In genomic region chr17:61998534-61998933, GRCh38 we compare ENCODE assay signal across 7 cellular contexts.
DNase-seq lines count a peak whose midpoint lies in the region; ATAC-seq and TF ChIP-seq lines count a peak whose summit lies in the region.
"Not testable (repeated sequence)": the region's sequence is repeated elsewhere in the genome, so short reads cannot be mapped to it uniquely, and the experiment has no call there.

No MANE protein-coding gene starts in this region.

- peaks cover 96% of the 10 kb centered on the region for H3K79me2 ChIP-seq in GM23248 (ENCODE audit: insufficient read depth)

- not testable (repeated sequence) for H3K36me3 Mint-ChIP-seq in activated T-cell treated with anti-CD3 and anti-CD28 coated beads, Interleukin-2, amount 50 U/mL, for 72 hours (ENCODE audit: insufficient read depth in 2 of 2); chondrocyte (ENCODE audit: low read depth)

- H3K27me3 ChIP-seq in GM23248 (replicated peaks; ENCODE audit: insufficient read depth); psoas muscle (ENCODE audit: insufficient read depth in 3 of 3, low read length in 2 of 3): not testable (repeated sequence)

- H3K27ac ChIP-seq in 22Rv1 (peak overlapping the region; percentile 31), GM23248 (peak overlapping the region; percentile 46), SK-N-MC (peak overlapping the region; percentile 33), psoas muscle (peak overlapping the region; percentile 64)

- H3K36me3 ChIP-seq in GM23248 (ENCODE audit: low read depth), result peaks cover 15% of the 10 kb centered on the region; the same call in 1 of the 2 replicates
- H3K36me3 ChIP-seq in SK-N-MC (ENCODE audit: insufficient read depth, low read length), result peaks cover 11% of the 10 kb centered on the region
- peaks cover 0 to 18% of the 10 kb centered on the region in 2 donors for H3K36me3 ChIP-seq in psoas muscle (ENCODE audit: insufficient read depth in 1 of 2, low read depth in 1 of 2)

- peaks cover 22% of the 10 kb centered on the region for H3K4me1 Mint-ChIP-seq in activated T-cell treated with anti-CD3 and anti-CD28 coated beads, Interleukin-2, amount 50 U/mL, for 72 hours (ENCODE audit: low read depth)
- peaks cover 24% of the 10 kb centered on the region for H3K4me1 Mint-ChIP-seq in chondrocyte (ENCODE audit: low read depth)

- not testable (repeated sequence) for DNase-seq in GM23248; SK-N-MC (ENCODE audit: low read depth, low spot score); activated T-cell treated with anti-CD3 and anti-CD28 coated beads, Interleukin-2, amount 50 U/mL, for 72 hours; chondrocyte (ENCODE audit: low spot score); left ventricle myocardium superior; psoas muscle

- H3K9me3 Mint-ChIP-seq in activated T-cell treated with anti-CD3 and anti-CD28 coated beads, Interleukin-2, amount 50 U/mL, for 72 hours; chondrocyte (ENCODE audit: low read depth): not testable (repeated sequence)

- H3K27ac Mint-ChIP-seq in activated T-cell treated with anti-CD3 and anti-CD28 coated beads, Interleukin-2, amount 50 U/mL, for 72 hours, result peak overlapping the region; percentile 54
- peak overlapping the region; percentile 90 for H3K27ac Mint-ChIP-seq in chondrocyte (ENCODE audit: unreplicated experiment)

- H3K9me3 ChIP-seq in GM23248 (ENCODE audit: low read depth); SK-N-MC (ENCODE audit: low read depth, low read length); psoas muscle: not testable (repeated sequence)

- not testable (repeated sequence) for ATAC-seq in activated T-cell treated with anti-CD3 and anti-CD28 coated beads, Interleukin-2, amount 50 U/mL, for 72 hours (replicated peaks in 1 of 2)
- ATAC-seq in left ventricle myocardium superior (peak; percentile 20), psoas muscle (peak in 2 of 4 donors; percentile 27 to 28)

- intact Hi-C loops in left ventricle myocardium superior (cut with micrococcal nuclease), result loop anchor here (10.0 kb wide), 1 partner anchor 56 kb away; no protein-coding TSS in a partner anchor
- intact Hi-C loops in psoas muscle (cut with DNase I), result loop anchor here (5.0 kb wide), 2 partner anchors 34 to 49 kb away; no protein-coding TSS in a partner anchor

- H3F3A ChIP-seq in GM23248 (ENCODE audit: insufficient read depth), result peaks cover 10% of the 10 kb centered on the region; the same call in 1 of the 2 replicates

- not testable (repeated sequence) for H3K4me2 ChIP-seq in GM23248 (ENCODE audit: unreplicated experiment)

- not testable (repeated sequence) for TF ChIP-seq CTCF in 22Rv1 (IDR thresholded peaks at IDR 0.05); chondrocyte (IDR thresholded peaks at IDR 0.05); psoas muscle (IDR thresholded peaks at IDR 0.05)

- not testable (repeated sequence) for H3K4me3 Mint-ChIP-seq in activated T-cell treated with anti-CD3 and anti-CD28 coated beads, Interleukin-2, amount 50 U/mL, for 72 hours; chondrocyte (ENCODE audit: unreplicated experiment)

- H4K20me1 ChIP-seq in GM23248 (ENCODE audit: insufficient read depth), result not testable (repeated sequence)

- not testable (repeated sequence) for H2AFZ ChIP-seq in GM23248

- H3K9me2 ChIP-seq in GM23248 (ENCODE audit: insufficient read depth), result not testable (repeated sequence)

- in situ Hi-C loops in GM23248 (cut with MboI), result not testable (repeated sequence)

- H3K4me3 ChIP-seq in GM23248, result not testable (repeated sequence)
- H3K4me3 ChIP-seq in SK-N-MC (peak overlapping the region; percentile 23; the same call in 1 of the 2 replicates), psoas muscle (peak overlapping the region; percentile 32)

- peaks cover 15% of the 10 kb centered on the region for H3K4me1 ChIP-seq in GM23248 (ENCODE audit: insufficient read depth)
- H3K4me1 ChIP-seq in psoas muscle, result peaks cover 31% of the 10 kb centered on the region

- 95 to 99% methylated on average over 4 of the region's 4 CpGs for WGBS in GM23248 (ENCODE audit: low coverage in 1 of 2, low lambda C conversion rate in 2 of 2, missing lambda C conversion rate in 2 of 2), 2 experiments
- 82 to 94% (median 87%) methylated on average over 4 of the region's 4 CpGs for WGBS in psoas muscle, 3 donors

- not testable (repeated sequence) for H3K27me3 Mint-ChIP-seq in activated T-cell treated with anti-CD3 and anti-CD28 coated beads, Interleukin-2, amount 50 U/mL, for 72 hours (ENCODE audit: low read depth); chondrocyte (ENCODE audit: low read depth)

- H3K9ac ChIP-seq in GM23248; SK-N-MC (ENCODE audit: insufficient read length): not testable (repeated sequence)
